ENCODE assay signal across 17 cellular contexts in genomic region chr16:354286-354881, GRCh38. TPM values are rescaled to one million over a fixed set of nuclear protein-coding genes. Genes with fewer than 3 reads are reported as not detected.
DNase-seq lines count a peak whose midpoint lies in the region; ATAC-seq and TF ChIP-seq lines count a peak whose summit lies in the region.
"Had no signal": no experiment of that assay in that cellular context is flagged by ENCODE, and none has a peak within 500 bp of the region (broad histone marks: within the 10 kb centered on the region; RNA-seq: fewer than 3 reads in every experiment).

No MANE protein-coding gene starts in this region.

- H3K4me3 ChIP-seq in esophagus squamous epithelium = peak overlapping the region in 1 of 4 donors; percentile 75
- H3K4me3 ChIP-seq in prostate gland = no peak overlapping the region
- no peak overlapping the region for H3K4me3 ChIP-seq in smooth muscle cell
- H3K4me3 ChIP-seq: ascending aorta, thoracic aorta had no signal

- TF ChIP-seq CTCF in activated B cell treated with CpG ODN at 0.5 μM for 24 hours (IDR thresholded peaks at IDR 0.05) (no peak), esophagus squamous epithelium (IDR thresholded peaks at IDR 0.05) (no peak), prostate gland (IDR thresholded peaks at IDR 0.05) (no peak), smooth muscle cell (IDR thresholded peaks at IDR 0.05; ENCODE audit: borderline replicate concordance, insufficient read depth, poor library complexity, severe bottlenecking) (no peak)

- H3K27me3 ChIP-seq in esophagus squamous epithelium (no peaks in the 10 kb centered on the region), prostate gland (replicated peaks; ENCODE audit: insufficient read depth) (no peaks in the 10 kb centered on the region), smooth muscle cell (ENCODE audit: low read depth) (no peaks in the 10 kb centered on the region)
- H3K27me3 ChIP-seq: ascending aorta, gastroesophageal sphincter had no signal

- H3K27ac ChIP-seq in esophagus squamous epithelium (peak overlapping the region; percentile 88 to 95 (median 90)), prostate gland (no peak overlapping the region), smooth muscle cell (ENCODE audit: low read depth) (no peak overlapping the region)

- H3K36me3 Mint-ChIP-seq in T-helper 2 cell treated with Interferon-gamma antibody and Interleukin-4, amounts not matched to agents 5 μg/mL and 100 μg/mL, for 36 hours (ENCODE audit: low read depth) = peaks cover 7% of the 10 kb centered on the region
- peaks cover 7% of the 10 kb centered on the region for H3K36me3 Mint-ChIP-seq in activated B cell treated with CpG ODN at 0.5 μM for 24 hours (ENCODE audit: low read depth)

- DNase-seq in T-helper 2 cell treated with Interferon-gamma antibody and Interleukin-4, amounts not matched to agents 5 μg/mL and 100 μg/mL, for 36 hours (ENCODE audit: low spot score) = no peak
- DNase-seq in T-helper 2 cell (no peak), activated B cell treated with CpG ODN at 0.5 μM for 24 hours (no peak), esophagus squamous epithelium (lab: John Stamatoyannopoulos, UW) (no peak), prostate gland (ENCODE audit: low spot score) (peak; percentile 54), head of caudate nucleus (no peak), smooth muscle cell (lab: John Stamatoyannopoulos, UW; ENCODE audit: unreplicated experiment) (no peak)
- DNase-seq: 8988T; activated CD8-positive, alpha-beta memory T cell treated with anti-CD3 and anti-CD28 coated beads, Interleukin-2, amount 50 U/mL, for 4 hours; effector CD4-positive, alpha-beta T cell; kidney glomerular epithelial cell; NCI-H1105 treated with DMSO at 0.1 percent for 48 hours; NCI-H510A treated with DMSO at 0.1 percent for 48 hours had no signal

- intact Hi-C loops in activated B cell treated with CpG ODN at 0.5 μM for 24 hours (cut with micrococcal nuclease) (no loop called here), esophagus squamous epithelium (cut with DNase I) (no loop called here), prostate gland (cut with DNase I) (loop anchor here (5.0 kb wide), 1 partner anchor 127 kb away; the partner anchor contains the start of gene LUC7L), head of caudate nucleus (cut with DNase I) (loop anchor here (10.0 kb wide), 1 partner anchor 120 kb away; the partner anchor contains the start of gene FAM234A)

- H3K4me1 ChIP-seq in esophagus squamous epithelium (peaks cover 9 to 48% (median 22%) of the 10 kb centered on the region in 3 donors), prostate gland (replicated peaks) (peaks cover 7% of the 10 kb centered on the region), smooth muscle cell (ENCODE audit: low read depth) (peaks cover 7% of the 10 kb centered on the region)

- CTCF ChIA-PET in activated B cell treated with CpG ODN at 0.5 μM for 24 hours (lab: Charles Lee) = no interaction called here

- no peak overlapping the region for H3K27ac Mint-ChIP-seq in T-helper 2 cell treated with Interferon-gamma antibody and Interleukin-4, amounts not matched to agents 5 μg/mL and 100 μg/mL, for 36 hours
- no peak overlapping the region for H3K27ac Mint-ChIP-seq in activated B cell treated with CpG ODN at 0.5 μM for 24 hours

- H3K9me3 ChIP-seq in esophagus squamous epithelium = no peaks in the 10 kb centered on the region
- H3K9me3 ChIP-seq in prostate gland = no peaks in the 10 kb centered on the region
- no peaks in the 10 kb centered on the region for H3K9me3 ChIP-seq in smooth muscle cell (replicated peaks; ENCODE audit: low read depth)
- H3K9me3 ChIP-seq: ascending aorta, gastroesophageal sphincter, thoracic aorta had no signal

- WGBS in esophagus squamous epithelium, 2 donors = 50 to 60% methylated on average over 5 to 8 of the region's 12 CpGs
- 76% methylated on average over 10 of the region's 12 CpGs for WGBS in prostate gland
- 94% methylated on average over 12 of the region's 12 CpGs for WGBS in smooth muscle cell (ENCODE audit: low lambda C conversion rate)

- TF ChIP-seq POLR2A in esophagus squamous epithelium (IDR thresholded peaks at IDR 0.05) (peak in 1 of 4 donors; percentile 16), prostate gland (IDR thresholded peaks at IDR 0.05) (no peak)

- no peak for ATAC-seq in activated B cell treated with CpG ODN at 0.5 μM for 24 hours (ENCODE audit: low read depth)
- no peak for ATAC-seq in HG03045 (IDR thresholded peaks at IDR 0.05; ENCODE audit: unreplicated experiment)
- ATAC-seq: gastroesophageal sphincter had no signal

- peaks cover 24% of the 10 kb centered on the region for H3K79me2 ChIP-seq in smooth muscle cell (ENCODE audit: low read depth)

- H3K9me3 Mint-ChIP-seq in T-helper 2 cell treated with Interferon-gamma antibody and Interleukin-4, amounts not matched to agents 5 μg/mL and 100 μg/mL, for 36 hours = no peaks in the 10 kb centered on the region
- no peaks in the 10 kb centered on the region for H3K9me3 Mint-ChIP-seq in activated B cell treated with CpG ODN at 0.5 μM for 24 hours

- POLR2A ChIA-PET in activated B cell treated with CpG ODN at 0.5 μM for 24 hours (lab: Charles Lee) = interaction anchor here (0.9 kb wide), 1 partner anchor 17 kb away, joined by 3 read pairs; no protein-coding TSS in a partner anchor

- H2AFZ ChIP-seq in smooth muscle cell (ENCODE audit: low read depth) = no peak overlapping the region

- H3K4me3 Mint-ChIP-seq in T-helper 2 cell treated with Interferon-gamma antibody and Interleukin-4, amounts not matched to agents 5 μg/mL and 100 μg/mL, for 36 hours = peak overlapping the region; percentile 51
- peak overlapping the region; percentile 32 for H3K4me3 Mint-ChIP-seq in activated B cell treated with CpG ODN at 0.5 μM for 24 hours

- H3K36me3 ChIP-seq in esophagus squamous epithelium = no peaks in the 10 kb centered on the region
- no peaks in the 10 kb centered on the region for H3K36me3 ChIP-seq in prostate gland
- no peaks in the 10 kb centered on the region for H3K36me3 ChIP-seq in smooth muscle cell (ENCODE audit: low read depth)
- H3K36me3 ChIP-seq: ascending aorta, thoracic aorta had no signal

- no peak overlapping the region for H3K9ac ChIP-seq in smooth muscle cell (ENCODE audit: low read depth)

- no peak overlapping the region for H3K4me2 ChIP-seq in smooth muscle cell

- H3K4me1 Mint-ChIP-seq in T-helper 2 cell treated with Interferon-gamma antibody and Interleukin-4, amounts not matched to agents 5 μg/mL and 100 μg/mL, for 36 hours (ENCODE audit: low read depth) = peaks cover 17% of the 10 kb centered on the region
- peaks cover 19% of the 10 kb centered on the region for H3K4me1 Mint-ChIP-seq in activated B cell treated with CpG ODN at 0.5 μM for 24 hours

- peaks cover 25% of the 10 kb centered on the region for H4K20me1 ChIP-seq in smooth muscle cell (ENCODE audit: low read depth)

- no peaks in the 10 kb centered on the region for H3F3A ChIP-seq in smooth muscle cell (ENCODE audit: low read depth)

- no peaks in the 10 kb centered on the region for H3K27me3 Mint-ChIP-seq in T-helper 2 cell treated with Interferon-gamma antibody and Interleukin-4, amounts not matched to agents 5 μg/mL and 100 μg/mL, for 36 hours (ENCODE audit: low read depth)
- H3K27me3 Mint-ChIP-seq in activated B cell treated with CpG ODN at 0.5 μM for 24 hours = no peaks in the 10 kb centered on the region

RNA-seq across cellular contexts. Expression of gene AXIN1, which starts 1.9 kb away (rescaled TPM):
- total RNA-seq in activated B cell treated with CpG ODN at 0.5 μM for 24 hours = 27.9 and 30.6 TPM in 2 replicates
- total RNA-seq in esophagus squamous epithelium = 10 to 100 TPM; 17.8 to 32.2 (median 22.2) TPM
- total RNA-seq in prostate gland = 10 to 100 TPM; 31.2 to 35.2 TPM
- 12.7 and 13.0 TPM in 2 replicates for total RNA-seq in smooth muscle cell
- 15.0 and 15.2 TPM in 2 replicates for polyA plus RNA-seq in smooth muscle cell

RNA-seq across cellular contexts. Expression of gene MRPL28, which starts 16.0 kb away (rescaled TPM):
- total RNA-seq in activated B cell treated with CpG ODN at 0.5 μM for 24 hours (82.4 and 87.3 TPM in 2 replicates), esophagus squamous epithelium (10 to 100 TPM; 57.9 to 68.2 (median 63.0) TPM), prostate gland (10 to 100 TPM; 83.4 to 84.3 TPM), smooth muscle cell (80.8 and 84.6 TPM in 2 replicates)
- polyA plus RNA-seq in smooth muscle cell = 155 and 160 TPM in 2 replicates

RNA-seq across cellular contexts. Expression of gene PGAP6, which starts 27.4 kb away (rescaled TPM):
- total RNA-seq in activated B cell treated with CpG ODN at 0.5 μM for 24 hours (38.4 and 44.5 TPM in 2 replicates), esophagus squamous epithelium (10 to 100 TPM; 23.5 to 31.7 (median 27.6) TPM), prostate gland (100 to 1,000 TPM in 1 of 2 donors, 10 to 100 TPM in 1; 36.8 to 207 TPM), smooth muscle cell (53.6 and 57.1 TPM in 2 replicates)
- polyA plus RNA-seq in smooth muscle cell = 80.0 and 99.9 TPM in 2 replicates

RNA-seq across cellular contexts. Expression of gene NME4, which starts 42.6 kb away (rescaled TPM):
- total RNA-seq in activated B cell treated with CpG ODN at 0.5 μM for 24 hours = 29.9 and 32.9 TPM in 2 replicates
- total RNA-seq in esophagus squamous epithelium = 10 to 100 TPM; 20.7 to 48.3 (median 25.3) TPM
- 100 to 1,000 TPM; 137 to 185 TPM for total RNA-seq in prostate gland
- total RNA-seq in smooth muscle cell = 189 and 218 TPM in 2 replicates
- polyA plus RNA-seq in smooth muscle cell = 421 and 523 TPM in 2 replicates

RNA-seq across cellular contexts. Expression of gene DECR2, which starts 47.3 kb away (rescaled TPM):
- total RNA-seq in activated B cell treated with CpG ODN at 0.5 μM for 24 hours (4.4 and 6.7 TPM in 2 replicates), esophagus squamous epithelium (10 to 100 TPM; 13.6 to 19.6 (median 17.0) TPM), prostate gland (10 to 100 TPM; 23.7 to 38.5 TPM), smooth muscle cell (7.3 and 18.2 TPM in 2 replicates)
- 15.4 and 21.2 TPM in 2 replicates for polyA plus RNA-seq in smooth muscle cell

Comparison
In these comparisons a context has a peak if more than half of its experiments do, and no peak if none do; other contexts are left out.
1. H3K27ac ChIP-seq: peak in esophagus squamous epithelium (4 of 4); none in prostate gland (0 of 2) and smooth muscle cell (single experiment).
2. intact Hi-C loops: an anchor here in prostate gland (5.0 kb wide) and head of caudate nucleus (10.0 kb wide); none called in activated B cell treated with CpG ODN at 0.5 μM for 24 hours and esophagus squamous epithelium.